23 cellular contexts compared by ENCODE assay signal in the genomic region with DNA sequence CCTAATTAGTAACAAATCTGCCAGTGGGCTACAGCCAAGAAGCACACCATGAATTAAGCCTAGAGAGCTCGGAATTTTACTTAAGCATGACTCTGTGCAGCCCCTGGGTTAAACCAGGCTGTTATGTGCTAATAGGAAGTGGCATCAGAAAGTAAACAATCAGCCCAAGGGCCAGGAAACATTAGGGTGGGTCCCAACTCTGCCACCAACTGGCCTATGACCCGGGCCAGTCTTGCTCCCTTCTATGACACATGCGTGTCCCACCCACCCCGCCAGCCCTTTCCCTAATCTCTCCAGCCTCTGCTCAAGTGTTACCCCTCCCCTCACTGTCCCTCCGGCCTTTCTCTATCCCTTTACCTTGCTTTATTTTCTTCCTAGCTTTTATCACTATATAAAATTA. TPM values are rescaled to one million over a fixed set of nuclear protein-coding genes. Genes with fewer than 3 reads are reported as not detected.
DNase-seq lines count a peak whose midpoint lies in the region; ATAC-seq and TF ChIP-seq lines count a peak whose summit lies in the region.
"Had no signal": no experiment of that assay in that cellular context is flagged by ENCODE, and none has a peak within 500 bp of the region (broad histone marks: within the 10 kb centered on the region; RNA-seq: fewer than 3 reads in every experiment).

No MANE protein-coding gene starts in this region.

- peaks cover 4 to 70% (median 22%) of the 10 kb centered on the region in 3 donors for H3K36me3 Mint-ChIP-seq in naive thymus-derived CD8-positive, alpha-beta T cell

- POLR2A ChIA-PET in naive thymus-derived CD8-positive, alpha-beta T cell (lab: Charles Lee): no interaction called here

- H3K4me1 ChIP-seq in ACC112 (ENCODE audit: control insufficient read depth, insufficient read depth, low read length, unreplicated experiment): peaks cover 12% of the 10 kb centered on the region
- peaks cover 49 to 60% of the 10 kb centered on the region in 2 experiments for H3K4me1 ChIP-seq in neutrophil (ENCODE audit: control insufficient read depth in 1 of 2, insufficient read depth in 1 of 2, low read depth in 1 of 2, low read length in 1 of 2)
- H3K4me1 ChIP-seq: SJSA1 had no signal

- H3K27ac Mint-ChIP-seq in naive thymus-derived CD8-positive, alpha-beta T cell: peak overlapping the region in 3 of 10 donors; percentile 29 to 53 (median 35)
- H3K27ac Mint-ChIP-seq: activated CD4-positive, alpha-beta T cell treated with anti-CD3 and anti-CD28 coated beads, Interleukin-2, amount 10 ng/mL, durations not matched to agents 7 days and 5 days; stimulated activated naive CD8-positive, alpha-beta T cell treated with anti-CD3 and anti-CD28 coated beads, Interleukin-15, amount 100 ng/mL, for 72 hours; WTC11 had no signal

- H3K9me3 ChIP-seq in neutrophil: no peaks in the 10 kb centered on the region
- H3K9me3 ChIP-seq: SJSA1 had no signal

- H3K27ac ChIP-seq in ACC112 (ENCODE audit: low read depth, low read length) (0 out of 2 replicates have a peak overlapping the region, but pooled peaks have one; percentile 18), neutrophil (peak overlapping the region; percentile 99)
- H3K27ac ChIP-seq: epithelial cell of prostate, HL-60, SJSA1, skin epidermis had no signal

- no peak overlapping the region for H3K4me3 ChIP-seq in ACC112 (ENCODE audit: low read depth, low read length)
- peak overlapping the region; percentile 37 to 38 for H3K4me3 ChIP-seq in neutrophil (ENCODE audit: low read depth in 1 of 2, low read length in 1 of 2)
- H3K4me3 ChIP-seq: GM12878, SJSA1, skin epidermis had no signal

- TF ChIP-seq CTCF in neutrophil (IDR thresholded peaks at IDR 0.05): no peak

- peak; percentile 25 for ATAC-seq in esophagus mucosa
- ATAC-seq in naive thymus-derived CD8-positive, alpha-beta T cell: no peak
- ATAC-seq: activated naive CD4-positive, alpha-beta T cell treated with anti-CD3 and anti-CD28 coated beads, Interleukin-2, amount 50 U/mL, for 72 hours; GM12878; stimulated activated naive CD8-positive, alpha-beta T cell treated with anti-CD3 and anti-CD28 coated beads, Interleukin-15, amount 100 ng/mL, for 72 hours; WTC11 had no signal

- H3K27me3 ChIP-seq in ACC112 (ENCODE audit: insufficient read depth, low read length): no peaks in the 10 kb centered on the region
- H3K27me3 ChIP-seq in neutrophil: no peaks in the 10 kb centered on the region
- H3K27me3 ChIP-seq: SJSA1 had no signal

- H3K79me2 ChIP-seq in ACC112 (ENCODE audit: control insufficient read depth, insufficient read depth, low read length, unreplicated experiment): peaks cover 4% of the 10 kb centered on the region

- H3K27me3 Mint-ChIP-seq in naive thymus-derived CD8-positive, alpha-beta T cell: no peaks in the 10 kb centered on the region
- H3K27me3 Mint-ChIP-seq: activated CD4-positive, alpha-beta T cell treated with anti-CD3 and anti-CD28 coated beads, Interleukin-2, amount 10 ng/mL, durations not matched to agents 7 days and 5 days; stimulated activated naive CD8-positive, alpha-beta T cell treated with anti-CD3 and anti-CD28 coated beads, Interleukin-15, amount 100 ng/mL, for 72 hours had no signal

- H3K36me3 ChIP-seq in ACC112 (ENCODE audit: insufficient read depth, low read length): peaks cover 22% of the 10 kb centered on the region; the same call in 1 of the 2 replicates
- H3K36me3 ChIP-seq in neutrophil: peaks cover 58% of the 10 kb centered on the region

- H3K4me3 Mint-ChIP-seq in naive thymus-derived CD8-positive, alpha-beta T cell: peak overlapping the region in 1 of 10 donors; percentile 16
- H3K4me3 Mint-ChIP-seq: activated CD4-positive, alpha-beta T cell treated with anti-CD3 and anti-CD28 coated beads, Interleukin-2, amount 10 ng/mL, durations not matched to agents 7 days and 5 days; natural killer cell; stimulated activated naive CD8-positive, alpha-beta T cell treated with anti-CD3 and anti-CD28 coated beads, Interleukin-15, amount 100 ng/mL, for 72 hours; WTC11 had no signal

- DNase-seq in HT-29 (ENCODE audit: low spot score) (peak; percentile 47), GM19238 (ENCODE audit: insufficient read length, low spot score) (no peak)
- no peak for DNase-seq in stimulated activated CD4-positive, alpha-beta T cell treated with anti-CD3 and anti-CD28 coated beads, Interleukin-4, amount 100 ng/mL, for 4 hours
- no peak for DNase-seq in naive thymus-derived CD8-positive, alpha-beta T cell
- DNase-seq: activated CD4-positive, alpha-beta T cell treated with anti-CD3 and anti-CD28 coated beads, Interleukin-2, amount 10 ng/mL, durations not matched to agents 7 days and 5 days; activated effector memory CD4-positive, alpha-beta T cell treated with Interleukin-2 at 50 U/mL for 16 hours; DMS153; Karpas-422; natural killer cell; NCI-H2029 treated with DMSO at 0.1 percent for 48 hours; NCI-H524 treated with DMSO at 0.1 percent for 48 hours; NK-92 treated with Interleukin-12 subunit alpha and Interleukin-12 subunit beta, amount 100 ng/mL, for 24 hours; stimulated activated naive CD8-positive, alpha-beta T cell treated with anti-CD3 and anti-CD28 coated beads, Interleukin-15, amount 100 ng/mL, for 72 hours had no signal

- peaks cover 0 to 6% (median 0%) of the 10 kb centered on the region in 4 donors for H3K4me1 Mint-ChIP-seq in naive thymus-derived CD8-positive, alpha-beta T cell
- H3K4me1 Mint-ChIP-seq: activated CD4-positive, alpha-beta T cell treated with anti-CD3 and anti-CD28 coated beads, Interleukin-2, amount 10 ng/mL, durations not matched to agents 7 days and 5 days; natural killer cell; stimulated activated naive CD8-positive, alpha-beta T cell treated with anti-CD3 and anti-CD28 coated beads, Interleukin-15, amount 100 ng/mL, for 72 hours; WTC11 had no signal

- no peaks in the 10 kb centered on the region for H3K9me3 Mint-ChIP-seq in naive thymus-derived CD8-positive, alpha-beta T cell
- H3K9me3 Mint-ChIP-seq: activated CD4-positive, alpha-beta T cell treated with anti-CD3 and anti-CD28 coated beads, Interleukin-2, amount 10 ng/mL, durations not matched to agents 7 days and 5 days; activated naive CD4-positive, alpha-beta T cell treated with anti-CD3 and anti-CD28 coated beads, Interleukin-2, amount 50 U/mL, for 72 hours; natural killer cell; stimulated activated naive CD8-positive, alpha-beta T cell treated with anti-CD3 and anti-CD28 coated beads, Interleukin-15, amount 100 ng/mL, for 72 hours; WTC11 had no signal

- no peak overlapping the region for H2AFZ ChIP-seq in ACC112 (ENCODE audit: low read length, unreplicated experiment)

RNA-seq across cellular contexts. Expression of gene TOP3A, which starts 13.7 kb away (rescaled TPM):
- total RNA-seq in HT-29 (2014; rRNA removed; shearing (Covaris generic)): 19.2 and 21.8 TPM in 2 replicates
- total RNA-seq in esophagus mucosa: 23.8 TPM
- total RNA-seq in naive thymus-derived CD8-positive, alpha-beta T cell: 10 to 100 TPM; 47.7 to 49.7 TPM
- polyA plus RNA-seq in naive thymus-derived CD8-positive, alpha-beta T cell: 10 to 100 TPM in 2 of 3 donors, 1 to 10 TPM in 1; 9.0 to 24.9 (median 13.5) TPM

RNA-seq across cellular contexts. Expression of gene SMCR8, which starts 14.0 kb away (rescaled TPM):
- 8.8 and 10.7 TPM in 2 replicates for total RNA-seq in HT-29 (2014; rRNA removed; shearing (Covaris generic))
- total RNA-seq in esophagus mucosa: 8.6 TPM
- total RNA-seq in naive thymus-derived CD8-positive, alpha-beta T cell: 10 to 100 TPM; 49.4 to 51.7 TPM
- polyA plus RNA-seq in naive thymus-derived CD8-positive, alpha-beta T cell: 1 to 10 TPM; 3.0 to 6.0 (median 5.3) TPM

RNA-seq across cellular contexts. Expression of gene MIEF2, which starts 40.6 kb away (rescaled TPM):
- total RNA-seq in HT-29 (2014; rRNA removed; shearing (Covaris generic)): 23.4 and 26.8 TPM in 2 replicates
- 6.3 TPM for total RNA-seq in esophagus mucosa
- 10 to 100 TPM; 16.7 to 17.4 TPM for total RNA-seq in naive thymus-derived CD8-positive, alpha-beta T cell
- 10 to 100 TPM; 10.7 to 14.4 (median 10.8) TPM for polyA plus RNA-seq in naive thymus-derived CD8-positive, alpha-beta T cell

RNA-seq across cellular contexts. Expression of gene FLII, which starts 42.5 kb away (rescaled TPM):
- total RNA-seq in HT-29 (2014; rRNA removed; shearing (Covaris generic)): 265 and 291 TPM in 2 replicates
- 210 TPM for total RNA-seq in esophagus mucosa
- total RNA-seq in naive thymus-derived CD8-positive, alpha-beta T cell: 100 to 1,000 TPM; 318 to 327 TPM
- polyA plus RNA-seq in naive thymus-derived CD8-positive, alpha-beta T cell: 100 to 1,000 TPM in 2 of 3 donors, 10 to 100 TPM in 1; 81.2 to 180 (median 100) TPM
